Comparison of ENCODE assay signal across 20 cellular contexts in genomic region chr5:126603402-126603991, GRCh38. TPM values are rescaled to one million over a fixed set of nuclear protein-coding genes. Genes with fewer than 3 reads are reported as not detected.
A peak's percentile ranks its signal among the peaks of the same experiment; 100 is the strongest.
DNase-seq lines count a peak whose midpoint lies in the region; ATAC-seq and TF ChIP-seq lines count a peak whose summit lies in the region.
"Had no signal": no experiment of that assay in that cellular context is flagged by ENCODE, and none has a peak within 500 bp of the region (broad histone marks: within the 10 kb centered on the region; RNA-seq: fewer than 3 reads in every experiment).

No MANE protein-coding gene starts in this region.

- H3K9me3 Mint-ChIP-seq in activated naive CD4-positive, alpha-beta T cell treated with anti-CD3 and anti-CD28 coated beads for 36 hours, result no peaks in the 10 kb centered on the region
- H3K9me3 Mint-ChIP-seq in HFFc6, result no peaks in the 10 kb centered on the region
- peaks cover 0 to 3% (median 0%) of the 10 kb centered on the region in 5 experiments for H3K9me3 Mint-ChIP-seq in brain
- H3K9me3 Mint-ChIP-seq in neural crest cell, result no peaks in the 10 kb centered on the region
- peaks cover 0 to 5% of the 10 kb centered on the region in 2 donors for H3K9me3 Mint-ChIP-seq in stimulated activated naive B cell treated with anti-CD40 and anti-IgM and Interleukin-4, amounts not matched to agents 10 μg/mL and 1 μg/mL and 100 μg/mL, for 72 hours
- H3K9me3 Mint-ChIP-seq: mesothelial cell of epicardium had no signal

- no peak overlapping the region for H3K4me3 Mint-ChIP-seq in activated naive CD4-positive, alpha-beta T cell treated with anti-CD3 and anti-CD28 coated beads for 36 hours
- peak overlapping the region; percentile 36; the same call in 1 of the 2 replicates for H3K4me3 Mint-ChIP-seq in HFFc6
- H3K4me3 Mint-ChIP-seq in brain, result peak overlapping the region; percentile 24 to 98 (median 49)
- H3K4me3 Mint-ChIP-seq in neural crest cell, result peak overlapping the region; percentile 74
- no peak overlapping the region for H3K4me3 Mint-ChIP-seq in stimulated activated naive B cell treated with anti-CD40 and anti-IgM and Interleukin-4, amounts not matched to agents 10 μg/mL and 1 μg/mL and 100 μg/mL, for 72 hours

- CTCF ChIA-PET in activated naive CD4-positive, alpha-beta T cell treated with anti-CD3 and anti-CD28 coated beads for 36 hours (lab: Charles Lee), result interaction anchor here (0.5 to 0.7 kb wide), 4 partner anchors 8 to 248 kb away, joined by 3 read pairs; no protein-coding TSS in a partner anchor

- H3K27ac ChIP-seq in tibial artery, result no peak overlapping the region
- H3K27ac ChIP-seq: coronary artery, GM23248, pancreas, suprapubic skin had no signal

- H3K36me3 Mint-ChIP-seq in activated naive CD4-positive, alpha-beta T cell treated with anti-CD3 and anti-CD28 coated beads for 36 hours (ENCODE audit: low read depth), result peaks cover 22% of the 10 kb centered on the region
- H3K36me3 Mint-ChIP-seq in HFFc6 (ENCODE audit: low read depth) (peaks cover 24% of the 10 kb centered on the region), brain (peaks cover 47% of the 10 kb centered on the region), neural crest cell (ENCODE audit: low read depth) (peaks cover 10% of the 10 kb centered on the region)
- H3K36me3 Mint-ChIP-seq in stimulated activated naive B cell treated with anti-CD40 and anti-IgM and Interleukin-4, amounts not matched to agents 10 μg/mL and 1 μg/mL and 100 μg/mL, for 72 hours, result peaks cover 15 to 21% of the 10 kb centered on the region in 2 donors

- H3K4me3 ChIP-seq in tibial artery, result no peak overlapping the region
- H3K4me3 ChIP-seq: coronary artery, GM23248, pancreas, suprapubic skin had no signal

- peaks cover 0 to 62% (median 27%) of the 10 kb centered on the region in 4 donors for H3K4me1 ChIP-seq in tibial artery

- no peaks in the 10 kb centered on the region for H3K9me3 ChIP-seq in tibial artery
- H3K9me3 ChIP-seq: pancreas, SK-N-SH, suprapubic skin had no signal

- H3K27me3 Mint-ChIP-seq in activated naive CD4-positive, alpha-beta T cell treated with anti-CD3 and anti-CD28 coated beads for 36 hours (ENCODE audit: low read depth), result no peaks in the 10 kb centered on the region
- H3K27me3 Mint-ChIP-seq in HFFc6 (ENCODE audit: insufficient read depth) (no peaks in the 10 kb centered on the region; the same call in 1 of the 2 replicates), brain (peaks cover 10% of the 10 kb centered on the region), neural crest cell (ENCODE audit: low read depth) (no peaks in the 10 kb centered on the region)
- no peaks in the 10 kb centered on the region for H3K27me3 Mint-ChIP-seq in stimulated activated naive B cell treated with anti-CD40 and anti-IgM and Interleukin-4, amounts not matched to agents 10 μg/mL and 1 μg/mL and 100 μg/mL, for 72 hours

- DNase-seq in activated naive CD4-positive, alpha-beta T cell treated with anti-CD3 and anti-CD28 coated beads for 36 hours, result no peak
- no peak for DNase-seq in activated naive CD4-positive, alpha-beta T cell (lab: John Stamatoyannopoulos, UW)
- DNase-seq in HFFc6 (no peak), neural crest cell (ENCODE audit: low read depth, low spot score) (no peak), GM20000 (ENCODE audit: low spot score) (no peak), tibial artery (no peak)
- no peak for DNase-seq in stimulated activated naive B cell treated with anti-CD40 and anti-IgM and Interleukin-4, amounts not matched to agents 10 μg/mL and 1 μg/mL and 100 μg/mL, for 72 hours
- DNase-seq: foreskin fibroblast, GF-D8, GM23248, hypothalamus, NCI-H1436 treated with DMSO at 0.1 percent for 48 hours, NCI-H2171 treated with DMSO at 0.1 percent for 48 hours, NCI-H774, pancreas, SK-N-SH had no signal

- H3K4me1 Mint-ChIP-seq in activated naive CD4-positive, alpha-beta T cell treated with anti-CD3 and anti-CD28 coated beads for 36 hours (ENCODE audit: low read depth), result peaks cover 53% of the 10 kb centered on the region
- H3K4me1 Mint-ChIP-seq in HFFc6 (ENCODE audit: low read depth), result peaks cover 39% of the 10 kb centered on the region
- peaks cover 70% of the 10 kb centered on the region for H3K4me1 Mint-ChIP-seq in brain
- peaks cover 39% of the 10 kb centered on the region for H3K4me1 Mint-ChIP-seq in neural crest cell
- peaks cover 11 to 44% of the 10 kb centered on the region in 2 donors for H3K4me1 Mint-ChIP-seq in stimulated activated naive B cell treated with anti-CD40 and anti-IgM and Interleukin-4, amounts not matched to agents 10 μg/mL and 1 μg/mL and 100 μg/mL, for 72 hours

- no peak for TF ChIP-seq CTCF in HFFc6 (IDR thresholded peaks at IDR 0.05)
- no peak for TF ChIP-seq CTCF in brain (conservative IDR thresholded peaks at IDR 0.05)
- no peak for TF ChIP-seq CTCF in neural crest cell (conservative IDR thresholded peaks at IDR 0.05)
- no peak for TF ChIP-seq CTCF in GM20000 (IDR thresholded peaks at IDR 0.05; ENCODE audit: extremely low read depth, missing control alignments)
- no peak for TF ChIP-seq CTCF in tibial artery (IDR thresholded peaks at IDR 0.05)

- no peak for ATAC-seq in stimulated activated naive B cell treated with anti-CD40 and anti-IgM and Interleukin-4, amounts not matched to agents 10 μg/mL and 1 μg/mL and 100 μg/mL, for 72 hours (replicated peaks)
- ATAC-seq: pancreas had no signal

- H3K36me3 ChIP-seq in tibial artery, result peaks cover 14 to 41% (median 39%) of the 10 kb centered on the region in 3 donors

- intact Hi-C loops in activated naive CD4-positive, alpha-beta T cell treated with anti-CD3 and anti-CD28 coated beads for 36 hours (cut with micrococcal nuclease), result loop anchor here (10.0 kb wide), 1 partner anchor 1481 kb away; the partner anchor contains the start of gene SLC12A2
- intact Hi-C loops in tibial artery (cut with DNase I; ENCODE audit: low total_unique reads), result loop anchor here (5.0 kb wide), 1 partner anchor 266 kb away; no protein-coding TSS in a partner anchor

- H3K27ac Mint-ChIP-seq in activated naive CD4-positive, alpha-beta T cell treated with anti-CD3 and anti-CD28 coated beads for 36 hours, result peak overlapping the region; percentile 1
- no peak overlapping the region for H3K27ac Mint-ChIP-seq in HFFc6
- no peak overlapping the region for H3K27ac Mint-ChIP-seq in brain
- H3K27ac Mint-ChIP-seq in neural crest cell (ENCODE audit: unreplicated experiment), result no peak overlapping the region
- H3K27ac Mint-ChIP-seq in stimulated activated naive B cell treated with anti-CD40 and anti-IgM and Interleukin-4, amounts not matched to agents 10 μg/mL and 1 μg/mL and 100 μg/mL, for 72 hours, result no peak overlapping the region
- H3K27ac Mint-ChIP-seq: mesothelial cell of epicardium had no signal

- H3K27me3 ChIP-seq in tibial artery, result no peaks in the 10 kb centered on the region
- H3K27me3 ChIP-seq: pancreas, suprapubic skin had no signal

RNA-seq across cellular contexts. Expression of gene PHAX, which starts 2.8 kb away (rescaled TPM):
- total RNA-seq in activated naive CD4-positive, alpha-beta T cell treated with anti-CD3 and anti-CD28 coated beads for 36 hours, result 10 to 100 TPM; 34.9 to 37.2 TPM
- 10 to 100 TPM; 48.2 to 70.8 (median 67.0) TPM for total RNA-seq in HFFc6 (2021; fragmentation: NEBNext Ultra II Directional; extraction: Animal tissue kit (Norgen Biotek cat#: 25700))
- 22.0 TPM for polyA plus RNA-seq in brain (ENCODE audit: insufficient read depth, low read depth, low replicate concordance)
- 47.2 and 51.4 TPM in 2 replicates for total RNA-seq in neural crest cell

RNA-seq across cellular contexts. Expression of gene ALDH7A1, which starts 8.5 kb away (rescaled TPM):
- 10 to 100 TPM; 10.3 to 11.3 TPM for total RNA-seq in activated naive CD4-positive, alpha-beta T cell treated with anti-CD3 and anti-CD28 coated beads for 36 hours
- total RNA-seq in HFFc6 (2021; fragmentation: NEBNext Ultra II Directional; extraction: Animal tissue kit (Norgen Biotek cat#: 25700)), result 10 to 100 TPM; 81.1 to 99.9 (median 90.6) TPM
- 57.0 TPM for polyA plus RNA-seq in brain (ENCODE audit: insufficient read depth, low read depth, low replicate concordance)
- total RNA-seq in neural crest cell, result 169 TPM in 2 replicates

Comparison
In these comparisons a context has a peak if more than half of its experiments do, and no peak if none do; other contexts are left out.
1. H3K4me3 Mint-ChIP-seq: peak in HFFc6 (single experiment), brain (5 of 5) and neural crest cell (single experiment); none in activated naive CD4-positive, alpha-beta T cell treated with anti-CD3 and anti-CD28 coated beads for 36 hours (single experiment) and stimulated activated naive B cell treated with anti-CD40 and anti-IgM and Interleukin-4, amounts not matched to agents 10 μg/mL and 1 μg/mL and 100 μg/mL, for 72 hours (0 of 2).
2. RNA of gene ALDH7A1, which starts 8.5 kb away (total RNA-seq): 169 TPM in neural crest cell and 81.1 to 99.9 TPM in HFFc6; 10.3 to 11.3 TPM in activated naive CD4-positive, alpha-beta T cell treated with anti-CD3 and anti-CD28 coated beads for 36 hours; every median in the first group is over 4 times any median in the second.